Comparison of ENCODE assay signal across 20 cellular contexts in genomic region chr1:41044197-41044596, GRCh38. TPM values are rescaled to one million over a fixed set of nuclear protein-coding genes. Genes with fewer than 3 reads are reported as not detected.
DNase-seq lines count a peak whose midpoint lies in the region; ATAC-seq and TF ChIP-seq lines count a peak whose summit lies in the region.
"Had no signal": no experiment of that assay in that cellular context is flagged by ENCODE, and none has a peak within 500 bp of the region (broad histone marks: within the 10 kb centered on the region; RNA-seq: fewer than 3 reads in every experiment).

No MANE protein-coding gene starts in this region.

- H3K4me3 Mint-ChIP-seq in HFFc6 (no peak overlapping the region), naive B cell (no peak overlapping the region)
- no peak overlapping the region for H3K4me3 Mint-ChIP-seq in dendritic cell treated with granulocyte-macrophage colony-stimulating factor and Interleukin-4, amounts not matched to agents 40 ng/mL and 50 ng/mL, for 4 days
- H3K4me3 Mint-ChIP-seq: GM23338, natural killer cell had no signal

- H3K4me1 Mint-ChIP-seq in HFFc6 (ENCODE audit: low read depth): peaks cover 17% of the 10 kb centered on the region
- H3K4me1 Mint-ChIP-seq in dendritic cell treated with granulocyte-macrophage colony-stimulating factor and Interleukin-4, amounts not matched to agents 40 ng/mL and 50 ng/mL, for 4 days (ENCODE audit: low read depth): peaks cover 20% of the 10 kb centered on the region
- no peaks in the 10 kb centered on the region for H3K4me1 Mint-ChIP-seq in naive B cell

- peaks cover 2% of the 10 kb centered on the region; the same call in 1 of the 2 replicates for H3K27me3 Mint-ChIP-seq in HFFc6 (ENCODE audit: insufficient read depth)
- H3K27me3 Mint-ChIP-seq in dendritic cell treated with granulocyte-macrophage colony-stimulating factor and Interleukin-4, amounts not matched to agents 40 ng/mL and 50 ng/mL, for 4 days: no peaks in the 10 kb centered on the region
- no peaks in the 10 kb centered on the region for H3K27me3 Mint-ChIP-seq in naive B cell

- H3K4me3 ChIP-seq in suprapubic skin: no peak overlapping the region
- H3K4me3 ChIP-seq: GM23338, Peyer's patch, tibial nerve had no signal

- no peak for ATAC-seq in naive B cell (ENCODE audit: low read depth in 2 of 2)
- ATAC-seq: activated CD4-positive, CD25-positive, alpha-beta regulatory T cell treated with anti-CD3 and anti-CD28 coated beads, Interleukin-2, amount 50 U/mL, for 24 hours; GM23338; natural killer cell had no signal

- no peak for TF ChIP-seq CTCF in 22Rv1 (IDR thresholded peaks at IDR 0.05)
- TF ChIP-seq CTCF in HFFc6 (IDR thresholded peaks at IDR 0.05): no peak
- no peak for TF ChIP-seq CTCF in suprapubic skin (IDR thresholded peaks at IDR 0.05)
- no peak for TF ChIP-seq CTCF in GM13976 (IDR thresholded peaks at IDR 0.05; ENCODE audit: borderline replicate concordance, control extremely low read depth, extremely low read depth, insufficient read depth, missing control alignments)

- H3K27me3 ChIP-seq in suprapubic skin: no peaks in the 10 kb centered on the region
- H3K27me3 ChIP-seq: BE2C, Peyer's patch, tibial nerve had no signal

- H3K36me3 ChIP-seq in suprapubic skin: peaks cover 13% of the 10 kb centered on the region
- H3K36me3 ChIP-seq: BE2C had no signal

- 49% methylated on average over 2 of the region's 2 CpGs for WGBS in suprapubic skin

- DNase-seq in HFFc6 (no peak), naive B cell (no peak), suprapubic skin (ENCODE audit: low spot score in 2 of 2) (no peak), GM13976 (ENCODE audit: low spot score) (no peak), GM19240 (ENCODE audit: insufficient read length, low spot score) (no peak)
- DNase-seq: activated T-cell treated with anti-CD3 and anti-CD28 coated beads, Interleukin-2, amount 50 U/mL, for 48 hours; anterior cingulate cortex; BE2C; hippocampal formation; left cardiac atrium; natural killer cell; NCI-H2081; NCI-H748 treated with DMSO at 0.1 percent for 48 hours; Peyer's patch; T-helper 1 cell had no signal

- TF ChIP-seq POLR2A in suprapubic skin (IDR thresholded peaks at IDR 0.05): no peak

- TF ChIP-seq EP300 in suprapubic skin (IDR thresholded peaks at IDR 0.05): no peak

- in situ Hi-C loops in GM13976 (cut with MboI; ENCODE audit: low sequenced_read_pairs, unreplicated experiment): no loop called here

- peaks cover 34% of the 10 kb centered on the region for H3K4me1 ChIP-seq in suprapubic skin
- H3K4me1 ChIP-seq: BE2C had no signal

- no peaks in the 10 kb centered on the region for H3K9me3 Mint-ChIP-seq in HFFc6
- no peaks in the 10 kb centered on the region for H3K9me3 Mint-ChIP-seq in dendritic cell treated with granulocyte-macrophage colony-stimulating factor and Interleukin-4, amounts not matched to agents 40 ng/mL and 50 ng/mL, for 4 days
- no peaks in the 10 kb centered on the region for H3K9me3 Mint-ChIP-seq in naive B cell
- H3K9me3 Mint-ChIP-seq: GM23338, natural killer cell had no signal

- H3K36me3 Mint-ChIP-seq in HFFc6 (ENCODE audit: low read depth) (peaks cover 18% of the 10 kb centered on the region), naive B cell (peaks cover 38 to 40% of the 10 kb centered on the region in 2 donors)
- peaks cover 32% of the 10 kb centered on the region for H3K36me3 Mint-ChIP-seq in dendritic cell treated with granulocyte-macrophage colony-stimulating factor and Interleukin-4, amounts not matched to agents 40 ng/mL and 50 ng/mL, for 4 days (ENCODE audit: low read depth)
- H3K36me3 Mint-ChIP-seq: natural killer cell had no signal

- H3K27ac Mint-ChIP-seq in HFFc6: peak overlapping the region; percentile 55
- peak overlapping the region; percentile 6 for H3K27ac Mint-ChIP-seq in dendritic cell treated with granulocyte-macrophage colony-stimulating factor and Interleukin-4, amounts not matched to agents 40 ng/mL and 50 ng/mL, for 4 days
- H3K27ac Mint-ChIP-seq in naive B cell: peak overlapping the region in 4 of 6 donors; percentile 1 to 86 (median 35)
- H3K27ac Mint-ChIP-seq: GM23338 had no signal

- H3K27ac ChIP-seq in 22Rv1 (peak overlapping the region; percentile 85), suprapubic skin (no peak overlapping the region)

- intact Hi-C loops in dendritic cell treated with granulocyte-macrophage colony-stimulating factor and Interleukin-4, amounts not matched to agents 40 ng/mL and 50 ng/mL, for 4 days (cut with micrococcal nuclease): no loop called here

- no peaks in the 10 kb centered on the region for H3K9me3 ChIP-seq in suprapubic skin
- H3K9me3 ChIP-seq: BE2C, Peyer's patch, tibial nerve had no signal

RNA-seq across cellular contexts. Expression of gene SLFNL1, which starts 22.7 kb away (rescaled TPM):
- under 1 TPM in 4 of 6 experiments, not detected in 2; 0.07 to 0.17 (median 0.11) TPM for total RNA-seq in HFFc6 (2021; fragmentation: NEBNext Ultra II Directional; extraction: Animal tissue kit (Norgen Biotek cat#: 25700))
- under 1 TPM in 5 of 6 donors, not detected in 1; 0.19 to 0.65 (median 0.35) TPM for polyA plus RNA-seq in naive B cell (ENCODE audit: low read depth in 6 of 6)
- under 1 TPM in 3 of 4 donors, not detected in 1; 0.42 to 0.97 (median 0.60) TPM for total RNA-seq in suprapubic skin
